1 cellular context compared by ENCODE assay signal in the genomic region with DNA sequence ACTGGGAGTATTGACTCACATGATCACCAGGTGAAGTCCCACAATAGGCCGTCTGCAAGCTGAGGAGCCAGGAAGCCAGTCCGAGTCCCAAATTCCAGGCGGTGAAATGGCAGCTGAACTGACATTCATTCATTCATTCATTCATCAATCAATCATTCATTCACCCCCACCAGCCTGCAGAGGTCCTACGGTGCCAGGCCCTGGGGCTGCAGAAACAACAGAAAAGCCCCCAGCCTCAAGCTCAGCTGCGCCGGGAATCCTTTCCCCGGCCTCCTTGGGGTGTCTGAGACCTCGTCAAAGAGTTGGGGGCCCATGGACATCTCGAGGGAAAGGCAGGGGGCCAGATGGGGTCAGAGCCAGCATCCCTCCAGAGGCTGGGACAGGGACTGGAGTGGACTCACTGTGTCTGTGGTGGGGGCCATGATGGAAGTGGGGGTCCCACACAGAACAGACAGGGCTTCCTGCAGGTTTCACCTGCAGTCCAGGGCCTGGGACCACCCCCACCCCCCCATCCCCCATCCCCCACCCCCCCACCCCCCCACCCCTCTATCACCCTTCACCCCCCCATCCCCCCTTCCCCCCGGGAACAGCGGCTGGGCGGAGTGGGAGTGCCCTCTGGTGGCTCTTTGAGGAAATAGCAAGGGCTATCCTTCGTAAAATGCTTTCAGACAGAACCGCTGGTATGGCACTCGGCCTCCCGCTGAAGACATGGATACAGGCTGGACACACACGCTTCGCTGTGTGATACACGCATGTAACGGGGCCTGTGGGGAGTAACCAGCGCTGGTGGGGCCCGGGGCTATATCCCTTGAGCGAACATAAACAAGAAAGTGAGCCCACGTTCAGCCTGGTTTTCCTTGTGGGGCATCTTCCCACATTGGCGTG.
TF ChIP-seq lines count a peak whose summit lies in the region.

No MANE protein-coding gene starts in this region.

TF ChIP-seq in HEK293, 187 proteins besides CTCF, POLR2A, EP300 and RAD21 (continued from another document):
- TF ChIP-seq, protein P1, sequence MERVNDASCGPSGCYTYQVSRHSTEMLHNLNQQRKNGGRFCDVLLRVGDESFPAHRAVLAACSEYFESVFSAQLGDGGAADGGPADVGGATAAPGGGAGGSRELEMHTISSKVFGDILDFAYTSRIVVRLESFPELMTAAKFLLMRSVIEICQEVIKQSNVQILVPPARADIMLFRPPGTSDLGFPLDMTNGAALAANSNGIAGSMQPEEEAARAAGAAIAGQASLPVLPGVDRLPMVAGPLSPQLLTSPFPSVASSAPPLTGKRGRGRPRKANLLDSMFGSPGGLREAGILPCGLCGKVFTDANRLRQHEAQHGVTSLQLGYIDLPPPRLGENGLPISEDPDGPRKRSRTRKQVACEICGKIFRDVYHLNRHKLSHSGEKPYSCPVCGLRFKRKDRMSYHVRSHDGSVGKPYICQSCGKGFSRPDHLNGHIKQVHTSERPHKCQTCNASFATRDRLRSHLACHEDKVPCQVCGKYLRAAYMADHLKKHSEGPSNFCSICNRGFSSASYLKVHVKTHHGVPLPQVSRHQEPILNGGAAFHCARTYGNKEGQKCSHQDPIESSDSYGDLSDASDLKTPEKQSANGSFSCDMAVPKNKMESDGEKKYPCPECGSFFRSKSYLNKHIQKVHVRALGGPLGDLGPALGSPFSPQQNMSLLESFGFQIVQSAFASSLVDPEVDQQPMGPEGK (tag by site-specific recombination; IDR thresholded peaks at IDR 0.05): peak; percentile 45
